1 cellular context compared by ENCODE assay signal in the genomic region with DNA sequence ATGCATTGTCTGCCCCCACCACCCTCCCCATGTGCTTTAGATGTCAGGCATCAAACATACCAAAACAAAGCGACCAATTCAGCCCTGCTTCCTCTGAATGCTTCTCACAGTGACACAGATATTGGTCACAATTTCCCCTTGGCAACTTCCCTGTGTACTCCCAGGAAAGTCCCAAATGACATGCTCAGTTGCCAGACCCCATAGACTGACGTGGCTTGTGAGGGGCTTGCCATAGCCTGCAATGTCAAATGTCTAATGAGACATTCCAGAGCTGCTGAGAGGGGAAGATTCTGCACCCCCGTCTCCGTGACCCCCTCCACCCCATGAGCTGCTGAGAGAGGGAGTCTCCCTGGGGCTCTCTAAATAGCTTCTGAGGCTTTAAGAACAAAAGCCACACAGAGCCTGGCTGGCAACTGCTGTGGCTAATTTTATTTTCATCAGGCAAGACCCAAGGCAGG.
TF ChIP-seq lines count a peak whose summit lies in the region.

No MANE protein-coding gene starts in this region.

TF ChIP-seq in H1, 55 proteins besides CTCF, POLR2A, EP300 and RAD21 (continued from another document):
- TF ChIP-seq SP1 (IDR thresholded peaks at IDR 0.05; ENCODE audit: low read depth, low read length) (no peak), SIRT6 (IDR thresholded peaks at IDR 0.05; ENCODE audit: low read length) (no peak), TAF7 (optimal IDR thresholded peaks at IDR 0.05; ENCODE audit: borderline replicate concordance, low read depth, low read length) (no peak)
